Comparison of ENCODE assay signal across 8 cellular contexts in the genomic region with DNA sequence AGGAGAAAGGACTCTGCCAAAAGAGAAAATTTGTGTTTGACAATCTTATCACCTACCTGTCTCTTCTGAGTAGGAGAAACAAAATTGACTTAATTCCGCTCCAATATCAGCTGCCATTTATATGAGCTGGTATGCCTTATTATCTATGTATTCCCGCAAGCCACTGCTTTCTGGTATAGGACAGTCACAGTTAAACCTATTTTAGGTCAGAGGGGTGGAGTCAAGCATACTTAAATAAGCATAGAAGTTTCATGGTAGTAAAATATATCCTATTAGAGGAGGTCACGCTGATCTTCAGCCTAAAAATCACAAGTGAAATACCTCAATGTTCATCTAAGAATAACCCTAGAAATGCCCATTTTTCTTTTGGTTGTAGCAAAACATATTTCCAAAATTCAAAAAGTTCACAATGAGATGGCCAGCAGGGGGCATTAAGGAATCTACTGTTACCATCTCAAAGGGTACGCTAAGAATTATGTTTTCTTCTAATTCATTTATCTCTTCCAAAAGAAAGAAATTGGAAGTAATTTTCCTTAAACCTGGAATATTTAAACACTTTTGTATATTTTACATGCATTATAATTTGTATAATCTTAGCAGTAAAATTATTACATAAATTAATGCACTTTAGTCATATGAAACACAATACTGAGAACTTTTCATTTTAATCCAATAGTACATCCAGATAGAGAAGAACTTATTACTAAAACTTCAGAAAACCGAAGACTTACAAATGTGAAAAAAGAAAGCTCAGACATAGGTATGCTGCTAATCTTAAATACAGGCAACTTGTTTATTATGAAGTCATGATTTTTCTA. TPM values are rescaled to one million over a fixed set of nuclear protein-coding genes. Genes with fewer than 3 reads are reported as not detected.
DNase-seq lines count a peak whose midpoint lies in the region; ATAC-seq, FAIRE-seq and TF ChIP-seq lines count a peak whose summit lies in the region.

No MANE protein-coding gene starts in this region.

- H4K8ac ChIP-seq in H1 (ENCODE audit: extremely low read depth, insufficient read depth, low read length) = no peak overlapping the region

- no peak for TF ChIP-seq POLR2A in A549 (IDR thresholded peaks at IDR 0.05; ENCODE audit: low read length)
- TF ChIP-seq POLR2A in H1 (IDR thresholded peaks at IDR 0.05; ENCODE audit: control extremely low read depth in 1 of 2, low read depth in 2 of 2, low read length in 2 of 2) = no peak
- no peak for TF ChIP-seq POLR2A in GM18505 (IDR thresholded peaks at IDR 0.05; ENCODE audit: borderline replicate concordance, extremely low read depth, insufficient read depth, insufficient read length)

- peak in 1 of 2 experiments; percentile 57; a peak in 1 of 6 replicates for ATAC-seq in A549
- no peak for ATAC-seq in GM21447 (IDR thresholded peaks at IDR 0.05; ENCODE audit: unreplicated experiment)
- no peak for ATAC-seq in GM18505 (IDR thresholded peaks at IDR 0.05; ENCODE audit: unreplicated experiment)
- ATAC-seq in GM21717 (IDR thresholded peaks at IDR 0.05; ENCODE audit: unreplicated experiment) = no peak

- no peak overlapping the region for H3K18ac ChIP-seq in H1 (ENCODE audit: extremely low read depth, low read length)

- 52% methylated on average over 5 of the region's 5 CpGs for WGBS in A549 (ENCODE audit: missing lambda C conversion rate)
- WGBS in H1 (ENCODE audit: extremely low coverage in 1 of 2, insufficient coverage in 1 of 2, insufficient read length in 1 of 2, insufficient replicate concordance in 2 of 2, low coverage in 1 of 2, low lambda C conversion rate in 2 of 2, missing lambda C conversion rate in 1 of 2), 2 experiments = 83% methylated on average over 5 of the region's 5 CpGs; no CpG with 5 or more reads in 1 of the 2 experiments

- in situ Hi-C loops in SK-MEL-5 (cut with HindIII; ENCODE audit: low pct_unique_long_range_greater_than_20kb, low sequenced_read_pairs) = no loop called here

- no peak overlapping the region for H2AK5ac ChIP-seq in H1 (ENCODE audit: low read depth, low read length)

- H2BK15ac ChIP-seq in H1 (ENCODE audit: low read length) = no peak overlapping the region

- no peak overlapping the region for H3K23ac ChIP-seq in H1 (ENCODE audit: insufficient read length)

- H4K20me1 ChIP-seq in H1 (replicated peaks in 1 of 2; ENCODE audit: control insufficient read depth in 1 of 2, insufficient read depth in 2 of 2, low read length in 2 of 2) = peaks cover 6% of the 10 kb centered on the region in 2 experiments

- H2BK5ac ChIP-seq in H1 (ENCODE audit: low read depth, low read length) = no peak overlapping the region

- TF ChIP-seq EP300 in A549 (IDR thresholded peaks at IDR 0.05) (no peak), H1 (IDR thresholded peaks at IDR 0.05; ENCODE audit: borderline replicate concordance in 1 of 2, low read depth in 2 of 2, low read length in 2 of 2) (no peak)

- no peaks in the 10 kb centered on the region for H3K9me3 ChIP-seq in A549
- peaks cover 3 to 8% of the 10 kb centered on the region in 2 experiments; a peak in 2 of 4 replicates for H3K9me3 ChIP-seq in H1 (ENCODE audit: insufficient read depth in 2 of 2, low read depth in 1 of 2, low read length in 1 of 2)

- no peak overlapping the region for H2BK20ac ChIP-seq in H1 (ENCODE audit: low read length)

- H2BK12ac ChIP-seq in H1 (ENCODE audit: low read depth, low read length) = no peak overlapping the region

- no peak overlapping the region for H3K56ac ChIP-seq in H1 (replicated peaks; ENCODE audit: insufficient read length, low read depth, low read length)

- no peak overlapping the region for H4K5ac ChIP-seq in H1 (ENCODE audit: insufficient read length, low read depth, low read length)

- H3K27me3 ChIP-seq in H1 (replicated peaks in 1 of 4; ENCODE audit: control insufficient read depth in 3 of 4, extremely low read depth in 1 of 4, insufficient read depth in 3 of 4, low read length in 3 of 4) = no peaks in the 10 kb centered on the region

- H3K4me3 ChIP-seq in A549 (no peak overlapping the region), GM12864 (ENCODE audit: low read depth, low read length) (no peak overlapping the region), H1 (ENCODE audit: extremely low read depth in 1 of 4, insufficient read depth in 2 of 4, low read depth in 3 of 4, low read length in 4 of 4) (peak overlapping the region in 1 of 4 experiments; percentile 40; a peak in 1 of 8 replicates)

- H4K91ac ChIP-seq in H1 (replicated peaks; ENCODE audit: insufficient read length, low read length) = no peak overlapping the region

- no peak overlapping the region for H2BK120ac ChIP-seq in H1 (replicated peaks; ENCODE audit: low read depth, low read length)

- DNase-seq in A549 (ENCODE audit: low read depth in 1 of 2, low spot score in 1 of 2) = peak; percentile 7 to 16
- no peak for DNase-seq in GM12864 (ENCODE audit: low read depth)
- peak; percentile 43 for DNase-seq in SK-MEL-5 (ENCODE audit: low read depth, low spot score)
- no peak for DNase-seq in H1 (ENCODE audit: low read depth in 1 of 2, low spot score in 2 of 2)
- DNase-seq in myocyte (ENCODE audit: low read depth) = peak; percentile 49

- no peaks in the 10 kb centered on the region for H3K23me2 ChIP-seq in H1 (ENCODE audit: low read depth, low read length)

- CTCF ChIA-PET in A549 (lab: Yijun Ruan, JAX) = interaction anchor here (0.8 to 4.3 kb wide), 11 partner anchors 10 to 414 kb away, joined by 3 to 25 read pairs (median 4); a partner anchor contains a TSS
- CTCF ChIA-PET in H1 (lab: Charles Lee; ENCODE audit: partially characterized antibody) = interaction anchor here (0.8 to 2.2 kb wide), 6 partner anchors 9 to 29 kb away, joined by 3 to 16 read pairs (median 5); a partner anchor contains a TSS

- H3K79me1 ChIP-seq in H1 (ENCODE audit: low read depth, low read length) = peaks cover 3% of the 10 kb centered on the region; the same call in 1 of the 2 replicates

- TF ChIP-seq CTCF in A549 (IDR thresholded peaks at IDR 0.05) (peak; percentile 58), GM12864 (IDR thresholded peaks at IDR 0.05; ENCODE audit: low read depth, low read length, missing control alignments) (peak; percentile 57), H1 (IDR thresholded peaks at IDR 0.05; ENCODE audit: control extremely low read depth in 1 of 3, insufficient read depth in 1 of 3, low read depth in 1 of 3, low read length in 3 of 3) (no peak)

- no peak overlapping the region for H3K4ac ChIP-seq in H1 (replicated peaks; ENCODE audit: insufficient read length, low read depth, low read length)

- H3K36me3 ChIP-seq in H1 (ENCODE audit: control insufficient read depth in 2 of 4, insufficient read depth in 4 of 4, low read length in 3 of 4) = peaks cover 0 to 24% (median 13%) of the 10 kb centered on the region in 4 experiments; a peak in 5 of 8 replicates

- H3K4me2 ChIP-seq in A549 (no peak overlapping the region), H1 (ENCODE audit: insufficient read depth in 1 of 2, low read depth in 2 of 2, low read length in 2 of 2) (peak overlapping the region; percentile 30 to 37; a peak in 2 of 4 replicates)

- H2AFZ ChIP-seq in H1 (ENCODE audit: low read length) = no peak overlapping the region

- TF ChIP-seq RAD21 in A549 (conservative IDR thresholded peaks at IDR 0.05 in 1 of 2, IDR thresholded peaks at IDR 0.05 in 1 of 2) (peak; percentile 7 to 30; a peak in 3 of 5 replicates), H1 (IDR thresholded peaks at IDR 0.05 in 1 of 2, conservative IDR thresholded peaks at IDR 0.05 in 1 of 2; ENCODE audit: low read depth in 2 of 2, low read length in 2 of 2) (no peak)

- H3K9ac ChIP-seq in H1 (replicated peaks in 1 of 4; ENCODE audit: extremely low read depth in 1 of 4, low read depth in 3 of 4, low read length in 3 of 4) = no peak overlapping the region

- peaks cover 15 to 100% of the 10 kb centered on the region in 2 experiments for H3K79me2 ChIP-seq in H1 (ENCODE audit: control insufficient read depth in 1 of 2, insufficient read depth in 2 of 2, low read length in 2 of 2)

- no peak for FAIRE-seq in A549 (lab: Jason Lieb, UNC)
- FAIRE-seq in H1 (lab: Jason Lieb, UNC) = no peak

- no peak overlapping the region for H3K14ac ChIP-seq in H1 (ENCODE audit: insufficient read length)

- H3K4me1 ChIP-seq in A549 = no peaks in the 10 kb centered on the region; the same call in 2 of the 3 replicates
- peaks cover 0 to 4% (median 0%) of the 10 kb centered on the region in 4 experiments; a peak in 2 of 7 replicates for H3K4me1 ChIP-seq in H1 (replicated peaks in 1 of 4; ENCODE audit: control insufficient read depth in 3 of 4, insufficient read depth in 4 of 4, low read length in 3 of 4)

- H3K27ac ChIP-seq in A549 (no peak overlapping the region), H1 (ENCODE audit: low read depth, low read length) (no peak overlapping the region)

- POLR2A ChIA-PET in A549 (lab: Yijun Ruan, JAX) = interaction anchor here (1.1 to 2.2 kb wide), 2 partner anchors 10 to 38 kb away, joined by 3 to 12 read pairs; a partner anchor contains a TSS
- POLR2A ChIA-PET in H1 (lab: Charles Lee; ENCODE audit: partially characterized antibody) = interaction anchor here (0.7 to 10.3 kb wide), 3 partner anchors 9 to 20 kb away, joined by 3 to 96 read pairs (median 3); a partner anchor contains a TSS

RNA-seq across cellular contexts. Expression of a gene that starts 10.5 kb away (rescaled TPM):
- polyA plus RNA-seq in A549 (2011; rRNA removed) = 25.4 and 26.7 TPM in 2 replicates
- polyA plus RNA-seq in A549 (2012; cell fraction: cytosol; rRNA removed) = 8.1 and 8.3 TPM in 2 replicates
- polyA plus RNA-seq in A549 (2012; cell fraction: nucleus; rRNA removed) = 5.3 and 7.5 TPM in 2 replicates
- polyA plus RNA-seq in A549 (2017; fragmentation: RNase III; extraction: RNeasy Plus Mini Kit Qiagen cat#74134 plus additional on column Dnase treatment) = 22.2 to 23.6 TPM (median 22.8 TPM) in 3 replicates
- 6.8 and 12.8 TPM in 2 replicates for polyA minus RNA-seq in A549 (2011; rRNA and poly(A)+ RNA removed)
- total RNA-seq in SK-MEL-5 (2014; rRNA removed; shearing (Covaris generic)) = 29.1 and 30.6 TPM in 2 replicates
- polyA plus RNA-seq in SK-MEL-5 (2015; cell fraction: cytosol; rRNA removed) = 17.6 and 22.1 TPM in 2 replicates
- 27.2 and 28.7 TPM in 2 replicates for polyA plus RNA-seq in SK-MEL-5 (2015; cell fraction: nucleus; rRNA removed)
- 98.4 and 104 TPM in 2 replicates for total RNA-seq in H1 (2021; fragmentation: NEBNext Ultra II Directional; extraction: Animal tissue kit (Norgen Biotek cat#: 25700))
- 15.6 and 24.5 TPM in 2 replicates for polyA plus RNA-seq in H1 (2011; rRNA removed)
- polyA plus RNA-seq in H1 (2011; cell fraction: cytosol; rRNA removed) = 30.2 TPM
- polyA plus RNA-seq in H1 (2011; cell fraction: nucleus; rRNA removed) = 17.9 TPM
- polyA plus RNA-seq in H1 (2012, experiment 1 of 2) = 40.1 to 85.5 TPM (median 49.6 TPM) in 4 replicates
- 4.1 TPM for polyA plus RNA-seq in H1 (2012, experiment 2 of 2)
- polyA plus RNA-seq in H1 (2013, experiment 1 of 2) = 44.6 TPM
- polyA plus RNA-seq in H1 (2013, experiment 2 of 2) = 43.8 TPM
- polyA minus RNA-seq in H1 (2011; rRNA and poly(A)+ RNA removed) = 36.1 and 42.1 TPM in 2 replicates
- 39.9 TPM for polyA minus RNA-seq in H1 (2011; cell fraction: cytosol; rRNA and poly(A)+ RNA removed)
- 36.2 TPM for polyA minus RNA-seq in H1 (2011; cell fraction: nucleus; rRNA and poly(A)+ RNA removed)
- total RNA-seq in myocyte = 14.5 and 14.8 TPM in 2 replicates
- polyA plus RNA-seq in myocyte (2012) = 4.1 TPM

RNA-seq across cellular contexts. Expression of a gene that starts 11.2 kb away (rescaled TPM):
- polyA plus RNA-seq in A549 (2011; rRNA removed) (185 and 227 TPM in 2 replicates), A549 (2017; fragmentation: RNase III; extraction: RNeasy Plus Mini Kit Qiagen cat#74134 plus additional on column Dnase treatment) (154 to 167 TPM (median 156 TPM) in 3 replicates), H1 (2011; rRNA removed) (267 and 456 TPM in 2 replicates)
- polyA plus RNA-seq in A549 (2012; cell fraction: cytosol; rRNA removed) = 82.8 and 92.9 TPM in 2 replicates
- 49.2 and 84.4 TPM in 2 replicates for polyA plus RNA-seq in A549 (2012; cell fraction: nucleus; rRNA removed)
- polyA minus RNA-seq in A549 (2011; rRNA and poly(A)+ RNA removed) = 49.3 and 53.2 TPM in 2 replicates
- 86.4 and 87.2 TPM in 2 replicates for total RNA-seq in SK-MEL-5 (2014; rRNA removed; shearing (Covaris generic))
- polyA plus RNA-seq in SK-MEL-5 (2015; cell fraction: cytosol; rRNA removed) = 136 and 188 TPM in 2 replicates
- 97.9 and 117 TPM in 2 replicates for polyA plus RNA-seq in SK-MEL-5 (2015; cell fraction: nucleus; rRNA removed)
- total RNA-seq in H1 (2021; fragmentation: NEBNext Ultra II Directional; extraction: Animal tissue kit (Norgen Biotek cat#: 25700)) = 487 and 512 TPM in 2 replicates
- 348 TPM for polyA plus RNA-seq in H1 (2011; cell fraction: cytosol; rRNA removed)
- 152 TPM for polyA plus RNA-seq in H1 (2011; cell fraction: nucleus; rRNA removed)
- 291 to 529 TPM (median 333 TPM) in 4 replicates for polyA plus RNA-seq in H1 (2012, experiment 1 of 2)
- polyA plus RNA-seq in H1 (2012, experiment 2 of 2) = 47.0 TPM
- 307 TPM for polyA plus RNA-seq in H1 (2013, experiment 1 of 2)
- polyA plus RNA-seq in H1 (2013, experiment 2 of 2) = 308 TPM
- 219 and 256 TPM in 2 replicates for polyA minus RNA-seq in H1 (2011; rRNA and poly(A)+ RNA removed)
- polyA minus RNA-seq in H1 (2011; cell fraction: cytosol; rRNA and poly(A)+ RNA removed) = 110 TPM
- 170 TPM for polyA minus RNA-seq in H1 (2011; cell fraction: nucleus; rRNA and poly(A)+ RNA removed)
- total RNA-seq in myocyte = 40.1 and 46.3 TPM in 2 replicates
- 38.4 TPM for polyA plus RNA-seq in myocyte (2012)

RNA-seq across cellular contexts. Expression of a gene that starts 37.6 kb away (rescaled TPM):
- polyA plus RNA-seq in A549 (2011; rRNA removed) (11.1 and 12.2 TPM in 2 replicates), A549 (2017; fragmentation: RNase III; extraction: RNeasy Plus Mini Kit Qiagen cat#74134 plus additional on column Dnase treatment) (4.6 to 4.8 TPM (median 4.7 TPM) in 3 replicates), H1 (2011; rRNA removed) (8.0 and 11.3 TPM in 2 replicates)
- 1.7 and 1.8 TPM in 2 replicates for polyA plus RNA-seq in A549 (2012; cell fraction: cytosol; rRNA removed)
- polyA plus RNA-seq in A549 (2012; cell fraction: nucleus; rRNA removed) = 1.6 and 2.7 TPM in 2 replicates
- 5.3 and 7.1 TPM in 2 replicates for polyA minus RNA-seq in A549 (2011; rRNA and poly(A)+ RNA removed)
- 11.1 and 15.7 TPM in 2 replicates for total RNA-seq in SK-MEL-5 (2014; rRNA removed; shearing (Covaris generic))
- 5.3 and 7.2 TPM in 2 replicates for polyA plus RNA-seq in SK-MEL-5 (2015; cell fraction: cytosol; rRNA removed)
- polyA plus RNA-seq in SK-MEL-5 (2015; cell fraction: nucleus; rRNA removed) = 29.3 and 34.2 TPM in 2 replicates
- total RNA-seq in H1 (2021; fragmentation: NEBNext Ultra II Directional; extraction: Animal tissue kit (Norgen Biotek cat#: 25700)) = 10.9 and 13.3 TPM in 2 replicates
- 7.1 TPM for polyA plus RNA-seq in H1 (2011; cell fraction: cytosol; rRNA removed)
- polyA plus RNA-seq in H1 (2011; cell fraction: nucleus; rRNA removed) = 3.1 TPM
- polyA plus RNA-seq in H1 (2012, experiment 1 of 2) = 6.2 to 8.8 TPM (median 6.9 TPM) in 4 replicates
- 0.52 TPM for polyA plus RNA-seq in H1 (2012, experiment 2 of 2)
- polyA plus RNA-seq in H1 (2013, experiment 1 of 2) = 8.8 TPM
- polyA plus RNA-seq in H1 (2013, experiment 2 of 2) = 7.5 TPM
- polyA minus RNA-seq in H1 (2011; rRNA and poly(A)+ RNA removed) = 16.8 and 22.0 TPM in 2 replicates
- 6.9 TPM for polyA minus RNA-seq in H1 (2011; cell fraction: cytosol; rRNA and poly(A)+ RNA removed)
- 20.9 TPM for polyA minus RNA-seq in H1 (2011; cell fraction: nucleus; rRNA and poly(A)+ RNA removed)
- 10.7 and 10.9 TPM in 2 replicates for total RNA-seq in myocyte
- polyA plus RNA-seq in myocyte (2012) = 3.3 TPM

RNA-seq across cellular contexts. Expression of a gene that starts 42.5 kb away (rescaled TPM):
- polyA plus RNA-seq in A549 (2011; rRNA removed) (114 and 135 TPM in 2 replicates), A549 (2017; fragmentation: RNase III; extraction: RNeasy Plus Mini Kit Qiagen cat#74134 plus additional on column Dnase treatment) (70.1 to 73.3 TPM (median 71.6 TPM) in 3 replicates), H1 (2011; rRNA removed) (24.4 and 37.7 TPM in 2 replicates)
- 23.0 and 24.2 TPM in 2 replicates for polyA plus RNA-seq in A549 (2012; cell fraction: cytosol; rRNA removed)
- 19.9 and 39.4 TPM in 2 replicates for polyA plus RNA-seq in A549 (2012; cell fraction: nucleus; rRNA removed)
- polyA minus RNA-seq in A549 (2011; rRNA and poly(A)+ RNA removed) = 79.9 and 97.2 TPM in 2 replicates
- total RNA-seq in SK-MEL-5 (2014; rRNA removed; shearing (Covaris generic)) = 57.5 and 61.0 TPM in 2 replicates
- 42.8 and 64.5 TPM in 2 replicates for polyA plus RNA-seq in SK-MEL-5 (2015; cell fraction: cytosol; rRNA removed)
- polyA plus RNA-seq in SK-MEL-5 (2015; cell fraction: nucleus; rRNA removed) = 54.0 and 56.6 TPM in 2 replicates
- 139 and 144 TPM in 2 replicates for total RNA-seq in H1 (2021; fragmentation: NEBNext Ultra II Directional; extraction: Animal tissue kit (Norgen Biotek cat#: 25700))
- 53.7 TPM for polyA plus RNA-seq in H1 (2011; cell fraction: cytosol; rRNA removed)
- polyA plus RNA-seq in H1 (2011; cell fraction: nucleus; rRNA removed) = 57.6 TPM
- polyA plus RNA-seq in H1 (2012, experiment 1 of 2) = 91.0 to 130 TPM (median 95.4 TPM) in 4 replicates
- polyA plus RNA-seq in H1 (2012, experiment 2 of 2) = 6.4 TPM
- 219 TPM for polyA plus RNA-seq in H1 (2013, experiment 1 of 2)
- polyA plus RNA-seq in H1 (2013, experiment 2 of 2) = 212 TPM
- 157 and 257 TPM in 2 replicates for polyA minus RNA-seq in H1 (2011; rRNA and poly(A)+ RNA removed)
- 106 TPM for polyA minus RNA-seq in H1 (2011; cell fraction: cytosol; rRNA and poly(A)+ RNA removed)
- polyA minus RNA-seq in H1 (2011; cell fraction: nucleus; rRNA and poly(A)+ RNA removed) = 109 TPM
- total RNA-seq in myocyte = 52.3 and 68.5 TPM in 2 replicates
- 55.8 TPM for polyA plus RNA-seq in myocyte (2012)

Comparison
In these comparisons a context has a peak if more than half of its experiments do, and no peak if none do; other contexts are left out.
1. DNase-seq: peak in A549 (2 of 2), SK-MEL-5 (single experiment) and myocyte (single experiment); none in GM12864 (single experiment) and H1 (0 of 2).
2. CTCF ChIP-seq: peak in A549 (single experiment) and GM12864 (single experiment); none in H1 (0 of 3).